7 cellular contexts compared by ENCODE assay signal in genomic region chr16:68445458-68445857, GRCh38.
DNase-seq lines count a peak whose midpoint lies in the region; ATAC-seq, FAIRE-seq and TF ChIP-seq lines count a peak whose summit lies in the region.

No MANE protein-coding gene starts in this region.

- H3K27me3 ChIP-seq in brain microvascular endothelial cell (replicated peaks) = peaks cover 16% of the 10 kb centered on the region

- DNase-seq in ELF-1 (ENCODE audit: low read depth, low spot score) = peak; percentile 78
- peak; percentile 36 for DNase-seq in HTR-8/SVneo (ENCODE audit: insufficient read length, low spot score)
- DNase-seq in NCI-H82 (lab: John Stamatoyannopoulos, UW) = peak; percentile 91
- DNase-seq in brain microvascular endothelial cell = peak; percentile 25
- peak; percentile 60 for DNase-seq in midbrain (lab: John Stamatoyannopoulos, UW)

- in situ Hi-C loops in brain microvascular endothelial cell (cut with HindIII; ENCODE audit: low pct_ligation_motif_present, low sequenced_read_pairs) = no loop called here

- no peak for ATAC-seq in HG03196 (IDR thresholded peaks at IDR 0.05; ENCODE audit: unreplicated experiment)
- no peak for ATAC-seq in HG02763 (IDR thresholded peaks at IDR 0.05; ENCODE audit: unreplicated experiment)

- TF ChIP-seq CTCF in brain microvascular endothelial cell (IDR thresholded peaks at IDR 0.05; ENCODE audit: low read depth, low read length, missing control alignments) = peak; percentile 66

- no peaks in the 10 kb centered on the region for H3K36me3 ChIP-seq in brain microvascular endothelial cell (replicated peaks)

- H3K4me3 ChIP-seq in brain microvascular endothelial cell (ENCODE audit: low read depth, low read length) = no peak overlapping the region

- FAIRE-seq in HTR-8/SVneo (lab: Jason Lieb, UNC) = peak; percentile 66

- no peak overlapping the region for H3K27ac ChIP-seq in brain microvascular endothelial cell

Comparison
In these comparisons a context has a peak if more than half of its experiments do, and no peak if none do; other contexts are left out.
1. DNase-seq: peak in every context shown above with its lines; median percentile 91 in NCI-H82; 78 in ELF-1; 60 in midbrain; 36 in HTR-8/SVneo; 25 in brain microvascular endothelial cell.